ENCODE assay signal across 20 cellular contexts in genomic region chr7:110856704-110857103, GRCh38.
DNase-seq lines count a peak whose midpoint lies in the region; ATAC-seq, FAIRE-seq and TF ChIP-seq lines count a peak whose summit lies in the region.
"Had no signal": no experiment of that assay in that cellular context is flagged by ENCODE, and none has a peak within 500 bp of the region (broad histone marks: within the 10 kb centered on the region; RNA-seq: fewer than 3 reads in every experiment).

No MANE protein-coding gene starts in this region.

- CTCF ChIA-PET in IMR-90 (lab: Yijun Ruan, JAX) (no interaction called here), K562 (lab: Yijun Ruan, JAX; ENCODE audit: low intra/inter-chr PET ratio) (no interaction called here)

- H3K56ac ChIP-seq in IMR-90 (ENCODE audit: extremely low read depth, insufficient read depth, low read length) (no peak overlapping the region), mesendoderm (ENCODE audit: low read length) (no peak overlapping the region)

- H3K27me3 Mint-ChIP-seq in activated T-cell treated with anti-CD3 and anti-CD28 coated beads, Interleukin-2, amount 50 U/mL, for 4 hours (ENCODE audit: low read depth) = no peaks in the 10 kb centered on the region
- H3K27me3 Mint-ChIP-seq: activated naive CD8-positive, alpha-beta T cell treated with anti-CD3 and anti-CD28 coated beads, Interleukin-2, amount 10 ng/mL, durations not matched to agents 7 days and 5 days; activated T-helper 17 cell treated with anti-CD3 and anti-CD28 coated beads, Interleukin-2, amount 50 U/mL, for 72 hours; brain; IgD-negative memory B cell had no signal

- H3K27ac ChIP-seq in IMR-90 (ENCODE audit: insufficient read depth, low read length) (no peak overlapping the region), K562 (ENCODE audit: extremely low read depth, low read depth, low read length) (no peak overlapping the region), mesendoderm (ENCODE audit: low read depth, low read length) (no peak overlapping the region), esophagus squamous epithelium (no peak overlapping the region)
- H3K27ac ChIP-seq: 22Rv1, upper lobe of left lung had no signal

- BruUV-seq in IMR-90 (replicated peaks; lab: Mats Ljungman, UMichigan) (no TSS peak), K562 (replicated peaks; lab: Mats Ljungman, UMichigan) (no TSS peak)

- H3K18ac ChIP-seq in IMR-90 (ENCODE audit: low read depth, low read length) (no peak overlapping the region), mesendoderm (ENCODE audit: low read length) (no peak overlapping the region)

- no peak overlapping the region for H3K4me2 ChIP-seq in IMR-90 (ENCODE audit: low read depth, low read length)
- no peak overlapping the region for H3K4me2 ChIP-seq in K562 (ENCODE audit: insufficient read depth, low read length)
- H3K4me2 ChIP-seq in mesendoderm (ENCODE audit: low read length) = no peak overlapping the region

- H2BK20ac ChIP-seq in IMR-90 (ENCODE audit: low read depth, low read length) = no peak overlapping the region

- H4K5ac ChIP-seq in IMR-90 (ENCODE audit: low read depth, low read length) (no peak overlapping the region), mesendoderm (ENCODE audit: low read length) (no peak overlapping the region)

- no peak overlapping the region for H2AFZ ChIP-seq in IMR-90 (replicated peaks; ENCODE audit: low read length, poor library complexity)
- H2AFZ ChIP-seq in K562 (ENCODE audit: low read depth, low read length) = no peak overlapping the region

- H4K8ac ChIP-seq in IMR-90 (ENCODE audit: low read depth in 2 of 2, low read length in 2 of 2) = no peak overlapping the region
- no peak overlapping the region for H4K8ac ChIP-seq in mesendoderm (ENCODE audit: low read depth, low read length)

- in situ Hi-C loops in IMR-90 (cut with MboI; ENCODE audit: low sequenced_read_pairs) (no loop called here), K562 (cut with MboI) (no loop called here)

- POLR2A ChIA-PET in IMR-90 (lab: Charles Lee; ENCODE audit: unreplicated experiment) = no interaction called here
- POLR2A ChIA-PET in K562 (lab: Yijun Ruan, JAX) = interaction anchor here (1.3 kb wide), 1 partner anchor 12 kb away, joined by 3 read pairs; no protein-coding TSS in a partner anchor

- H3K4me3 ChIP-seq in IMR-90 (ENCODE audit: insufficient read depth, low read depth, low read length) = no peak overlapping the region
- H3K4me3 ChIP-seq in K562 = no peak overlapping the region
- H3K4me3 ChIP-seq in mesendoderm (ENCODE audit: low read length) = no peak overlapping the region
- no peak overlapping the region for H3K4me3 ChIP-seq in esophagus squamous epithelium
- H3K4me3 ChIP-seq: upper lobe of left lung had no signal

- TF ChIP-seq CTCF in IMR-90 (conservative IDR thresholded peaks at IDR 0.05; ENCODE audit: low read depth, low read length) (no peak), K562 (IDR thresholded peaks at IDR 0.05 in 2 of 3, conservative IDR thresholded peaks at IDR 0.05 in 1 of 3; ENCODE audit: insufficient read depth in 2 of 3, low read depth in 1 of 3, low read length in 3 of 3) (no peak), esophagus squamous epithelium (IDR thresholded peaks at IDR 0.05) (no peak)

- H2BK15ac ChIP-seq in IMR-90 (ENCODE audit: low read depth, low read length) = no peak overlapping the region
- H2BK15ac ChIP-seq in mesendoderm (replicated peaks; ENCODE audit: low read depth) = no peak overlapping the region

- H3K36me3 Mint-ChIP-seq in activated T-cell treated with anti-CD3 and anti-CD28 coated beads, Interleukin-2, amount 50 U/mL, for 4 hours (ENCODE audit: insufficient read depth) = no peaks in the 10 kb centered on the region
- H3K36me3 Mint-ChIP-seq: brain, IgD-negative memory B cell had no signal

- no peak overlapping the region for H2BK5ac ChIP-seq in IMR-90 (ENCODE audit: low read depth, low read length, poor library complexity, severe bottlenecking)
- H2BK5ac ChIP-seq in mesendoderm (ENCODE audit: low read length) = no peak overlapping the region

- DNase-seq in DMS 273 (lab: John Stamatoyannopoulos, UW; ENCODE audit: unreplicated experiment) = peak; percentile 50
- no peak for DNase-seq in DMS 273 treated with DMSO at 0.1 percent for 48 hours (lab: John Stamatoyannopoulos, UW)
- peak; percentile 50 for DNase-seq in IMR-90
- DNase-seq in K562 (ENCODE audit: extremely low read depth in 1 of 4, low spot score in 3 of 4) = no peak
- peak; percentile 7 for DNase-seq in mesendoderm
- DNase-seq in activated T-cell treated with anti-CD3 and anti-CD28 coated beads, Interleukin-2, amount 50 U/mL, for 4 hours = no peak
- no peak for DNase-seq in OCI-M1 (lab: John Stamatoyannopoulos, UW)
- DNase-seq in esophagus squamous epithelium (lab: John Stamatoyannopoulos, UW) = no peak
- DNase-seq: activated CD4-positive, alpha-beta T cell treated with anti-CD3 and anti-CD28 coated beads for 4 hours; activated naive CD8-positive, alpha-beta T cell treated with anti-CD3 and anti-CD28 coated beads, Interleukin-2, amount 10 ng/mL, durations not matched to agents 7 days and 5 days; NCI-H1694 treated with DMSO at 0.1 percent for 48 hours; NCI-H510A; Right ventricle myocardium superior; stimulated activated CD4-positive, alpha-beta T cell treated with anti-CD3 and anti-CD28 coated beads, Interleukin-12 subunit alpha, Interleukin-12 subunit beta, amount 100 ng/mL, for 4 hours; upper lobe of left lung had no signal

- no peaks in the 10 kb centered on the region for H3K27me3 ChIP-seq in IMR-90 (ENCODE audit: control insufficient read depth, insufficient read depth, low read length)
- no peaks in the 10 kb centered on the region for H3K27me3 ChIP-seq in K562 (ENCODE audit: control insufficient read depth in 2 of 2, insufficient read depth in 2 of 2, low read length in 2 of 2)
- no peaks in the 10 kb centered on the region for H3K27me3 ChIP-seq in mesendoderm (ENCODE audit: insufficient read depth, low read length, poor library complexity)
- H3K27me3 ChIP-seq in esophagus squamous epithelium = no peaks in the 10 kb centered on the region
- H3K27me3 ChIP-seq: upper lobe of left lung had no signal

- ATAC-seq in IMR-90 (ENCODE audit: low read depth) (no peak), K562 (no peak; the same call in 2 of the 3 replicates)
- no peak for ATAC-seq in activated T-cell treated with anti-CD3 and anti-CD28 coated beads, Interleukin-2, amount 50 U/mL, for 4 hours
- ATAC-seq: activated T-helper 17 cell treated with anti-CD3 and anti-CD28 coated beads, Interleukin-2, amount 50 U/mL, for 72 hours had no signal

- TF ChIP-seq RAD21 in IMR-90 (IDR thresholded peaks at IDR 0.05; ENCODE audit: low read length) (no peak), K562 (CRISPR knock-in tag; conservative IDR thresholded peaks at IDR 0.05 in 1 of 2, IDR thresholded peaks at IDR 0.05 in 1 of 2) (no peak)

- H3K79me1 ChIP-seq in IMR-90 (ENCODE audit: low read depth in 1 of 2, low read length in 2 of 2) (no peaks in the 10 kb centered on the region), mesendoderm (ENCODE audit: low read length) (no peaks in the 10 kb centered on the region)

- H3K79me2 ChIP-seq in K562 (ENCODE audit: control insufficient read depth, insufficient read depth, low read length) (no peaks in the 10 kb centered on the region), mesendoderm (ENCODE audit: control insufficient read depth, insufficient read depth, low read length) (no peaks in the 10 kb centered on the region)

- H3K4me3 Mint-ChIP-seq in activated T-cell treated with anti-CD3 and anti-CD28 coated beads, Interleukin-2, amount 50 U/mL, for 4 hours = no peak overlapping the region
- H3K4me3 Mint-ChIP-seq: activated naive CD8-positive, alpha-beta T cell treated with anti-CD3 and anti-CD28 coated beads, Interleukin-2, amount 10 ng/mL, durations not matched to agents 7 days and 5 days; activated T-helper 17 cell treated with anti-CD3 and anti-CD28 coated beads, Interleukin-2, amount 50 U/mL, for 72 hours; brain; IgD-negative memory B cell had no signal

- FAIRE-seq in K562 (lab: Jason Lieb, UNC) = no peak
- FAIRE-seq: islet of Langerhans had no signal

- H2AK9ac ChIP-seq in IMR-90 (replicated peaks; ENCODE audit: low read depth, low read length, poor library complexity) = no peak overlapping the region

- no peak overlapping the region for H3K23ac ChIP-seq in IMR-90 (ENCODE audit: low read depth, low read length)
- no peak overlapping the region for H3K23ac ChIP-seq in mesendoderm (ENCODE audit: low read length)

- intact Hi-C loops in IMR-90 (cut with micrococcal nuclease) (no loop called here), K562 (cut with micrococcal nuclease) (no loop called here), esophagus squamous epithelium (cut with DNase I) (no loop called here)

- no peak overlapping the region for H4K91ac ChIP-seq in IMR-90 (ENCODE audit: insufficient read depth, low read depth, low read length)

- H4K20me1 ChIP-seq in IMR-90 (ENCODE audit: insufficient read depth, low read length) = no peaks in the 10 kb centered on the region
- H4K20me1 ChIP-seq in K562 (replicated peaks; ENCODE audit: control insufficient read depth, insufficient read depth, low read length) = no peaks in the 10 kb centered on the region

- H3K36me3 ChIP-seq in IMR-90 (ENCODE audit: control insufficient read depth, insufficient read depth, low read length) (no peaks in the 10 kb centered on the region), K562 (ENCODE audit: control insufficient read depth, insufficient read depth, low read length) (no peaks in the 10 kb centered on the region), mesendoderm (ENCODE audit: control insufficient read depth, insufficient read depth, low read length) (no peaks in the 10 kb centered on the region), esophagus squamous epithelium (no peaks in the 10 kb centered on the region)
- H3K36me3 ChIP-seq: upper lobe of left lung had no signal

- H3K4ac ChIP-seq in IMR-90 (ENCODE audit: low read depth, low read length) = no peak overlapping the region
- no peak overlapping the region for H3K4ac ChIP-seq in mesendoderm (ENCODE audit: low read depth, low read length)

- H2AK5ac ChIP-seq in IMR-90 (ENCODE audit: low read depth, low read length) (no peak overlapping the region), mesendoderm (ENCODE audit: low read length) (no peak overlapping the region)

- H2BK120ac ChIP-seq in IMR-90 (ENCODE audit: low read depth, low read length) (no peak overlapping the region), mesendoderm (ENCODE audit: low read depth, low read length) (no peak overlapping the region)

- TF ChIP-seq EP300 in K562 (IDR thresholded peaks at IDR 0.05; ENCODE audit: low read length) = no peak

- H3K14ac ChIP-seq in IMR-90 (replicated peaks; ENCODE audit: low read depth, low read length) = no peak overlapping the region

- no CpG with 5 or more reads among the region's 3 CpGs for WGBS in IMR-90 (ENCODE audit: extremely low coverage in 2 of 2, insufficient read length in 1 of 2), 2 experiments
- WGBS in K562 (ENCODE audit: insufficient coverage, low coverage, missing lambda C conversion rate) = 25% methylated on average over 3 of the region's 3 CpGs
- WGBS in mesendoderm (ENCODE audit: extremely low coverage, insufficient coverage, low lambda C conversion rate) = no CpG with 5 or more reads among the region's 3 CpGs
- 72 to 76% methylated on average over 3 of the region's 3 CpGs for WGBS in esophagus squamous epithelium, 2 donors

- dilution Hi-C loops in IMR-90 (cut with HindIII; ENCODE audit: low sequenced_read_pairs, unreplicated experiment) = no loop called here

- H3K9me3 ChIP-seq in IMR-90 (ENCODE audit: control insufficient read depth, insufficient read depth, low read length) (no peaks in the 10 kb centered on the region), K562 (replicated peaks; ENCODE audit: control insufficient read depth, insufficient read depth, low read depth, low read length) (no peaks in the 10 kb centered on the region), esophagus squamous epithelium (no peaks in the 10 kb centered on the region)
- H3K9me3 ChIP-seq: upper lobe of left lung had no signal

- H3K4me1 ChIP-seq in IMR-90 (ENCODE audit: control insufficient read depth, insufficient read depth, low read length) = no peaks in the 10 kb centered on the region
- no peaks in the 10 kb centered on the region for H3K4me1 ChIP-seq in K562 (replicated peaks in 1 of 2; ENCODE audit: control insufficient read depth in 2 of 2, insufficient read depth in 2 of 2, low read length in 2 of 2)
- H3K4me1 ChIP-seq in mesendoderm (ENCODE audit: control insufficient read depth, low read depth, low read length) = no peaks in the 10 kb centered on the region
- no peaks in the 10 kb centered on the region for H3K4me1 ChIP-seq in esophagus squamous epithelium
- H3K4me1 ChIP-seq: upper lobe of left lung had no signal

- no peaks in the 10 kb centered on the region for H3K4me1 Mint-ChIP-seq in activated T-cell treated with anti-CD3 and anti-CD28 coated beads, Interleukin-2, amount 50 U/mL, for 4 hours (ENCODE audit: low read depth)
- H3K4me1 Mint-ChIP-seq: activated naive CD8-positive, alpha-beta T cell treated with anti-CD3 and anti-CD28 coated beads, Interleukin-2, amount 10 ng/mL, durations not matched to agents 7 days and 5 days; activated T-helper 17 cell treated with anti-CD3 and anti-CD28 coated beads, Interleukin-2, amount 50 U/mL, for 72 hours; brain; IgD-negative memory B cell had no signal

- TF ChIP-seq POLR2A in IMR-90 (IDR thresholded peaks at IDR 0.05; ENCODE audit: low read depth, low read length) = no peak
- no peak for TF ChIP-seq POLR2A in K562 (conservative IDR thresholded peaks at IDR 0.05)
- no peak for TF ChIP-seq POLR2A in esophagus squamous epithelium (IDR thresholded peaks at IDR 0.05)

- H3K9me3 Mint-ChIP-seq in activated T-cell treated with anti-CD3 and anti-CD28 coated beads, Interleukin-2, amount 50 U/mL, for 4 hours = no peaks in the 10 kb centered on the region
- H3K9me3 Mint-ChIP-seq: activated T-helper 17 cell treated with anti-CD3 and anti-CD28 coated beads, Interleukin-2, amount 50 U/mL, for 72 hours; brain; IgD-negative memory B cell had no signal

- H3K9ac ChIP-seq in IMR-90 (ENCODE audit: low read depth, low read length) (no peak overlapping the region), K562 (ENCODE audit: insufficient read depth in 1 of 2, low read depth in 2 of 2, low read length in 2 of 2) (no peak overlapping the region), mesendoderm (ENCODE audit: low read length) (no peak overlapping the region)

- H3K9me1 ChIP-seq in IMR-90 (ENCODE audit: insufficient read depth, low read length) (no peaks in the 10 kb centered on the region), K562 (ENCODE audit: control insufficient read depth, insufficient read depth, low read length) (no peaks in the 10 kb centered on the region)

Comparison
In these comparisons a context has a peak if more than half of its experiments do, and no peak if none do; other contexts are left out.
1. DNase-seq: peak in DMS 273 (single experiment), IMR-90 (single experiment) and mesendoderm (single experiment); none in DMS 273 treated with DMSO at 0.1 percent for 48 hours (single experiment), K562 (0 of 4), activated T-cell treated with anti-CD3 and anti-CD28 coated beads, Interleukin-2, amount 50 U/mL, for 4 hours (single experiment), OCI-M1 (single experiment) and esophagus squamous epithelium (single experiment).